8 cellular contexts compared by ENCODE assay signal in the genomic region with DNA sequence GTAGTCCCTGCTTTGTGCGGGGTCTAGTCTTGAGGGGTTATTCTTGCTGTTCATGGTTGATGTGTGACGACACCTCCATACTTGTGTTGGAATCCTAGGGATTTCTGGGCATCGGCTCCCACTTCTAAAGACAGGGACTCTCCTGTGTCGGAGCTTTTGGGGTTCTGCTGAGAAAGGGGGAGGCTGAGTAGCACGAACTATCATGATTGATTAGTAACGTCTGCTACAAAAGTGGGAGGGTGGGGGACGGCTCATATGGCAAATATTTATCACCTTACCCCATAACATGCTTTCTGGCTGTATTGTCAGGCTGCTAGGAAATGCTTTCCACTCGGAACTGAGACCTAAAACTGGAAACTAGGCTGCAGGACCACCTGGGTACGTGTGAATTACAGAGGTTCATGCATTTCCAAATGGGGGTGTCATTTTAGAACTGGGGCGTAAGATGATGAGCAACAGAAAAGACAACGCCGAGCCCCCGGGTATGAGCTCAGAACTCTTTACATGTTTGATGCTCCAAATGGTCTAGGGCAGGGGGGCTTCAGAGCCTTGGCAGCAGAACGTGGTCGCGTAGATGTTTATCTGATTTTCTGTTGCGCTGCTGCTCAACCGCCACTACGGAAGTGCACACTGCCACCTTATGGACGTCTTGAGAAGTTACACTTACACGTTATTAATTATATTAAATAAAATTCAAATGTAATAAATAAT. TPM values are rescaled to one million over a fixed set of nuclear protein-coding genes. Genes with fewer than 3 reads are reported as not detected.
DNase-seq lines count a peak whose midpoint lies in the region; TF ChIP-seq lines count a peak whose summit lies in the region.

No MANE protein-coding gene starts in this region.

- DNase-seq in D341Med (ENCODE audit: low spot score) (peak; percentile 75), HPDE6-E6E7 (ENCODE audit: extremely low spot score) (peak; percentile 17), OCI-M1 (lab: John Stamatoyannopoulos, UW) (peak; percentile 49), glomerular visceral epithelial cell (ENCODE audit: extremely low spot score) (peak; percentile 31), ovary (peak; percentile 27 to 48 (median 38)), T1000 (lab: John Stamatoyannopoulos, UW) (no peak)
- peak; percentile 36 for DNase-seq in activated naive CD4-positive, alpha-beta T cell treated with anti-CD3 and anti-CD28 coated beads, Interleukin-2, amount 50 U/mL, for 16 hours
- no peak for DNase-seq in activated CD4-positive, CD25-positive, alpha-beta regulatory T cell treated with anti-CD3 and anti-CD28 coated beads, Interleukin-2, amount 50 U/mL, for 72 hours

- TF ChIP-seq CTCF in ovary (IDR thresholded peaks at IDR 0.05) = peak; percentile 37 to 58 (median 55)

- H3K4me1 ChIP-seq in ovary (ENCODE audit: insufficient read depth) = no peaks in the 10 kb centered on the region

- H3K9me3 ChIP-seq in ovary = no peaks in the 10 kb centered on the region

- peak overlapping the region; percentile 25 for H3K4me3 ChIP-seq in ovary

- H3K36me3 ChIP-seq in ovary = no peaks in the 10 kb centered on the region

- 27 to 32% (median 29%) methylated on average over 21 of the region's 21 CpGs for WGBS in ovary, 3 donors

- H3K27me3 ChIP-seq in ovary = no peaks in the 10 kb centered on the region

- no peak overlapping the region for H3K27ac ChIP-seq in ovary

- intact Hi-C loops in ovary (cut with DNase I) = loop anchor here in 2 of 4 donors (5.0 to 10.0 kb wide), 2 partner anchors 621 to 628 kb away; no protein-coding TSS in a partner anchor

- TF ChIP-seq EP300 in ovary (IDR thresholded peaks at IDR 0.05) = no peak

- no peak for TF ChIP-seq POLR2A in ovary (IDR thresholded peaks at IDR 0.05)

RNA-seq across cellular contexts. Expression of gene NME8, which starts 15.1 kb away (rescaled TPM):
- not detected for total RNA-seq in ovary
- polyA plus RNA-seq in ovary = not detected

Comparison
In these comparisons a context has a peak if more than half of its experiments do, and no peak if none do; other contexts are left out.
1. DNase-seq: peak in D341Med (single experiment), HPDE6-E6E7 (single experiment), OCI-M1 (single experiment), activated naive CD4-positive, alpha-beta T cell treated with anti-CD3 and anti-CD28 coated beads, Interleukin-2, amount 50 U/mL, for 16 hours (single experiment), glomerular visceral epithelial cell (single experiment) and ovary (5 of 5); none in activated CD4-positive, CD25-positive, alpha-beta regulatory T cell treated with anti-CD3 and anti-CD28 coated beads, Interleukin-2, amount 50 U/mL, for 72 hours (single experiment) and T1000 (single experiment).